ENCODE assay signal across 8 cellular contexts in the genomic region with DNA sequence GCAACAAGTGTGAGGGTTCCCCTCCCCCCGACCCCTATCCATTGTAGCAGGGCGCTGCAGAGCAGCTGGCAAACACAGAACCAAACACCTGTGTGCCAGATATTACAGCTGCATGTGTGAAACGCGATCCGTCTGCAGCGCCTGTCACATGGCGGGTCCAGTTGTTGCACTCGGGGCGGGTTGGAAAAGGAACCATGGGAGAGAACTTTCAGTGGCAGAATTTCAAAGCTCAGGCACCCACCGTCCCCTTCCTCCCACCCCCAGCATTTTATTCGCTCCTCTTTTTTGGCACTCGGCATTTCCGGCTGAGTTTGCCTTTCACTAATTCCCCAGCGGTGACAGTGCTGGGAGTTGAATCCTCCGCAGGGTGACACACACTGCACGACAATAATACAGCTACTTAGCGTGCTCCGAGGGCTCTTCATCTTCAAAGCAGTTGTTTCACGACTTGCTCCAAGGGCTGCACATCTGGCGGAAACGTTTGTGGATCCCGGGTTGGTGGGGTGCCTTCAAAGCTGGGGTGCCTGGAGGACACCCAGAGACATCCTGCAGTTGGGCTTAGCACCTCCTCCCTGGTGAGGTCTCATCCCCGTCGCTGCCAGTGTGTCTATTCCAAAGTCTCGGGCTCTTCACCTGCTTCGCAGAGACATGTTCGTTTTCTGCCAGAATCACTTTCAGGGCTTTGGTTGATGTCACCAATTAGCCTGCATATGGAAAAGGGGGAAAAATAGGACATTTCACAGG.
A peak's percentile ranks its signal among the peaks of the same experiment; 100 is the strongest.
DNase-seq lines count a peak whose midpoint lies in the region; ATAC-seq and TF ChIP-seq lines count a peak whose summit lies in the region.

No MANE protein-coding gene starts in this region.

- H3K4me3 ChIP-seq in coronary artery (peak overlapping the region; percentile 17), neutrophil (ENCODE audit: low read depth in 1 of 2, low read length in 1 of 2) (peak overlapping the region; percentile 15 to 20)

- peaks cover 26% of the 10 kb centered on the region in 2 experiments for H3K4me1 ChIP-seq in neutrophil (ENCODE audit: control insufficient read depth in 1 of 2, insufficient read depth in 1 of 2, low read depth in 1 of 2, low read length in 1 of 2)

- H3K27ac ChIP-seq in coronary artery (no peak overlapping the region), neutrophil (peak overlapping the region; percentile 62)

- no peaks in the 10 kb centered on the region for H3K27me3 ChIP-seq in neutrophil

- DNase-seq in EH (ENCODE audit: low read depth) (peak; percentile 68), NCI-H2196 (lab: John Stamatoyannopoulos, UW; ENCODE audit: unreplicated experiment) (peak; percentile 67), coronary artery (ENCODE audit: low spot score) (no peak), dedifferentiated amniotic fluid mesenchymal stem cell (ENCODE audit: extremely low spot score) (no peak), T-helper 2 cell (no peak)

- no peaks in the 10 kb centered on the region for H3K36me3 ChIP-seq in neutrophil

- H3K9me3 ChIP-seq in neutrophil = no peaks in the 10 kb centered on the region

- TF ChIP-seq CTCF in coronary artery (IDR thresholded peaks at IDR 0.05) = no peak
- TF ChIP-seq CTCF in neutrophil (IDR thresholded peaks at IDR 0.05) = no peak

- no peak for ATAC-seq in HG03175 (IDR thresholded peaks at IDR 0.05; ENCODE audit: unreplicated experiment)
- ATAC-seq in HG02938 (IDR thresholded peaks at IDR 0.05; ENCODE audit: unreplicated experiment) = no peak

Comparison
In these comparisons a context has a peak if more than half of its experiments do, and no peak if none do; other contexts are left out.
1. DNase-seq: peak in EH (single experiment) and NCI-H2196 (single experiment); none in coronary artery (single experiment), dedifferentiated amniotic fluid mesenchymal stem cell (single experiment) and T-helper 2 cell (0 of 5).